Comparison of ENCODE assay signal across 25 cellular contexts in genomic region chr17:51745993-51746392, GRCh38.
DNase-seq lines count a peak whose midpoint lies in the region; FAIRE-seq and TF ChIP-seq lines count a peak whose summit lies in the region.
"Had no signal": no experiment of that assay in that cellular context is flagged by ENCODE, and none has a peak within 500 bp of the region (broad histone marks: within the 10 kb centered on the region; RNA-seq: fewer than 3 reads in every experiment).

No MANE protein-coding gene starts in this region.

- H3K27ac ChIP-seq in HEK293 (ENCODE audit: extremely low read depth, low read depth, low read length) (peak overlapping the region; percentile 6; the same call in 1 of the 2 replicates), RWPE1 (no peak overlapping the region), keratinocyte (ENCODE audit: control insufficient read depth, insufficient read depth, low read length) (peak overlapping the region; percentile 67), right atrium auricular region (no peak overlapping the region)
- H3K27ac ChIP-seq: colonic mucosa, KMS-11, tibial nerve had no signal

- H3K9me1 ChIP-seq in keratinocyte (ENCODE audit: control insufficient read depth, extremely low read depth, insufficient read depth, low read length) = no peaks in the 10 kb centered on the region

- H3K27ac Mint-ChIP-seq in activated T-helper 1 cell treated with anti-CD3 and anti-CD28 coated beads, Interleukin-12 subunit alpha, Interleukin-12 subunit beta, Interleukin-2, Interleukin-4 antibody, amounts not matched to agents 30 ng/mL and 10 ng/mL and 1 ng/mL, durations not matched to agents 14 hours and 24 hours and 36 hours = no peak overlapping the region
- H3K27ac Mint-ChIP-seq: activated CD4-positive, alpha-beta memory T cell treated with anti-CD3 and anti-CD28 coated beads, Interleukin-2, amount 10 ng/mL, durations not matched to agents 7 days and 5 days; activated naive CD4-positive, alpha-beta T cell treated with anti-CD3 and anti-CD28 coated beads, Interleukin-2, amount 50 U/mL, for 24 hours; activated T-helper 17 cell treated with anti-CD3 and anti-CD28 coated beads, Interleukin-2, amount 50 U/mL, for 72 hours; CD4-positive, alpha-beta memory T cell had no signal

- H3K36me3 Mint-ChIP-seq in activated T-helper 1 cell treated with anti-CD3 and anti-CD28 coated beads, Interleukin-12 subunit alpha, Interleukin-12 subunit beta, Interleukin-2, Interleukin-4 antibody, amounts not matched to agents 30 ng/mL and 10 ng/mL and 1 ng/mL, durations not matched to agents 14 hours and 24 hours and 36 hours (ENCODE audit: low read depth) = no peaks in the 10 kb centered on the region
- H3K36me3 Mint-ChIP-seq: activated naive CD4-positive, alpha-beta T cell treated with anti-CD3 and anti-CD28 coated beads, Interleukin-2, amount 50 U/mL, for 24 hours; CD4-positive, alpha-beta memory T cell had no signal

- H3K9me3 ChIP-seq in BE2C (no peaks in the 10 kb centered on the region), HEK293 (ENCODE audit: control insufficient read depth, insufficient read depth, low read depth, low read length) (no peaks in the 10 kb centered on the region), keratinocyte (ENCODE audit: control insufficient read depth, low read depth, low read length) (no peaks in the 10 kb centered on the region), right atrium auricular region (no peaks in the 10 kb centered on the region)
- H3K9me3 ChIP-seq: colonic mucosa, tibial nerve had no signal

- H3K9me3 Mint-ChIP-seq in activated T-helper 1 cell treated with anti-CD3 and anti-CD28 coated beads, Interleukin-12 subunit alpha, Interleukin-12 subunit beta, Interleukin-2, Interleukin-4 antibody, amounts not matched to agents 30 ng/mL and 10 ng/mL and 1 ng/mL, durations not matched to agents 14 hours and 24 hours and 36 hours = no peaks in the 10 kb centered on the region
- H3K9me3 Mint-ChIP-seq: activated CD4-positive, alpha-beta memory T cell treated with anti-CD3 and anti-CD28 coated beads, Interleukin-2, amount 10 ng/mL, durations not matched to agents 7 days and 5 days; activated naive CD4-positive, alpha-beta T cell treated with anti-CD3 and anti-CD28 coated beads, Interleukin-2, amount 50 U/mL, for 24 hours; activated T-helper 17 cell treated with anti-CD3 and anti-CD28 coated beads, Interleukin-2, amount 50 U/mL, for 72 hours; CD4-positive, alpha-beta memory T cell; H9 had no signal

- no peaks in the 10 kb centered on the region for H3K27me3 ChIP-seq in BE2C
- H3K27me3 ChIP-seq in keratinocyte (ENCODE audit: control insufficient read depth, extremely low read depth, insufficient read depth, low read length) = no peaks in the 10 kb centered on the region
- H3K27me3 ChIP-seq in right atrium auricular region = no peaks in the 10 kb centered on the region
- H3K27me3 ChIP-seq: colonic mucosa, tibial nerve had no signal

- dilution Hi-C loops in keratinocyte (cut with MboI; ENCODE audit: extremely low pct_ligation_motif_present, low sequenced_read_pairs) = no loop called here

- H3K36me3 ChIP-seq in BE2C (no peaks in the 10 kb centered on the region), HEK293 (ENCODE audit: control insufficient read depth in 2 of 2, insufficient read depth in 1 of 2, low read length in 2 of 2) (no peaks in the 10 kb centered on the region), keratinocyte (ENCODE audit: control insufficient read depth in 2 of 2, extremely low read depth in 1 of 2, insufficient read depth in 2 of 2, low read length in 2 of 2) (no peaks in the 10 kb centered on the region), right atrium auricular region (no peaks in the 10 kb centered on the region)
- H3K36me3 ChIP-seq: colonic mucosa, tibial nerve had no signal

- H3K4me3 ChIP-seq in BE2C (ENCODE audit: low read depth, low read length) (no peak overlapping the region), HEK293 (ENCODE audit: low read depth, low read length) (no peak overlapping the region), keratinocyte (ENCODE audit: control insufficient read depth in 2 of 3, extremely low read depth in 1 of 3, insufficient read depth in 2 of 3, low read depth in 1 of 3, low read length in 3 of 3) (no peak overlapping the region), right atrium auricular region (no peak overlapping the region)
- H3K4me3 ChIP-seq: colonic mucosa, tibial nerve had no signal

- intact Hi-C loops in activated T-helper 1 cell treated with anti-CD3 and anti-CD28 coated beads, Interleukin-12 subunit alpha, Interleukin-12 subunit beta, Interleukin-2, Interleukin-4 antibody, amounts not matched to agents 30 ng/mL and 10 ng/mL and 1 ng/mL, durations not matched to agents 14 hours and 24 hours and 36 hours (cut with micrococcal nuclease) = no loop called here

- no peaks in the 10 kb centered on the region for H3K4me1 Mint-ChIP-seq in activated T-helper 1 cell treated with anti-CD3 and anti-CD28 coated beads, Interleukin-12 subunit alpha, Interleukin-12 subunit beta, Interleukin-2, Interleukin-4 antibody, amounts not matched to agents 30 ng/mL and 10 ng/mL and 1 ng/mL, durations not matched to agents 14 hours and 24 hours and 36 hours (ENCODE audit: low read depth)
- H3K4me1 Mint-ChIP-seq: activated naive CD4-positive, alpha-beta T cell treated with anti-CD3 and anti-CD28 coated beads, Interleukin-2, amount 50 U/mL, for 24 hours; activated T-helper 17 cell treated with anti-CD3 and anti-CD28 coated beads, Interleukin-2, amount 50 U/mL, for 72 hours; CD4-positive, alpha-beta memory T cell had no signal

- H3K4me3 Mint-ChIP-seq in activated T-helper 1 cell treated with anti-CD3 and anti-CD28 coated beads, Interleukin-12 subunit alpha, Interleukin-12 subunit beta, Interleukin-2, Interleukin-4 antibody, amounts not matched to agents 30 ng/mL and 10 ng/mL and 1 ng/mL, durations not matched to agents 14 hours and 24 hours and 36 hours = no peak overlapping the region
- H3K4me3 Mint-ChIP-seq: activated CD4-positive, alpha-beta memory T cell treated with anti-CD3 and anti-CD28 coated beads, Interleukin-2, amount 10 ng/mL, durations not matched to agents 7 days and 5 days; activated naive CD4-positive, alpha-beta T cell treated with anti-CD3 and anti-CD28 coated beads, Interleukin-2, amount 50 U/mL, for 24 hours; activated T-helper 17 cell treated with anti-CD3 and anti-CD28 coated beads, Interleukin-2, amount 50 U/mL, for 72 hours; CD4-positive, alpha-beta memory T cell; H9 had no signal

- DNase-seq in BE2C (peak; percentile 30), RWPE1 (ENCODE audit: low spot score) (peak; percentile 35), keratinocyte (ENCODE audit: low read depth, low spot score) (peak; percentile 9), HCEC 1CT (no peak), right atrium auricular region (ENCODE audit: low spot score) (no peak)
- no peak for DNase-seq in stimulated activated CD4-positive, alpha-beta T cell treated with anti-CD3 and anti-CD28 coated beads, Interleukin-4, amount 100 ng/mL, for 1 hour
- DNase-seq in activated T-helper 1 cell treated with anti-CD3 and anti-CD28 coated beads, Interleukin-12 subunit alpha, Interleukin-12 subunit beta, Interleukin-2, Interleukin-4 antibody, amounts not matched to agents 30 ng/mL and 10 ng/mL and 1 ng/mL, durations not matched to agents 14 hours and 24 hours and 36 hours (ENCODE audit: low spot score) = no peak
- DNase-seq: activated CD4-positive, alpha-beta memory T cell treated with anti-CD3 and anti-CD28 coated beads, Interleukin-2, amount 10 ng/mL, durations not matched to agents 7 days and 5 days; activated CD4-positive, CD25-positive, alpha-beta regulatory T cell treated with anti-CD3 and anti-CD28 coated beads, Interleukin-2, amount 50 U/mL, for 72 hours; activated CD8-positive, alpha-beta memory T cell treated with anti-CD3 and anti-CD28 coated beads, Interleukin-2, amount 50 U/mL, for 48 hours; amygdala; CD4-positive, alpha-beta memory T cell; colonic mucosa; DMS79; H9; hippocampal formation; NCI-H2107; NCI-H524 treated with DMSO at 0.1 percent for 48 hours; retina; small intestine had no signal

- no peaks in the 10 kb centered on the region for H4K20me1 ChIP-seq in keratinocyte (ENCODE audit: control insufficient read depth, extremely low read depth, insufficient read depth, low read length)

- peak overlapping the region; percentile 86 for H2AFZ ChIP-seq in keratinocyte (ENCODE audit: control insufficient read depth, low read length)

- POLR2A ChIA-PET in HEK293 (lab: Yijun Ruan, JAX) (interaction anchor here (0.7 kb wide), 1 partner anchor 9 kb away, joined by 3 read pairs; no protein-coding TSS in a partner anchor), RWPE1 (lab: Yijun Ruan, JAX; ENCODE audit: low non-redundant PET) (no interaction called here)

- H3K4me1 ChIP-seq in BE2C (peaks cover 10% of the 10 kb centered on the region; the same call in 1 of the 2 replicates), HEK293 (ENCODE audit: control insufficient read depth, insufficient read depth, low read length) (peaks cover 28% of the 10 kb centered on the region), keratinocyte (ENCODE audit: control insufficient read depth, extremely low read depth, insufficient read depth, low read length) (peaks cover 22% of the 10 kb centered on the region), right atrium auricular region (no peaks in the 10 kb centered on the region)
- H3K4me1 ChIP-seq: colonic mucosa, tibial nerve had no signal

- no peak overlapping the region for H3K9ac ChIP-seq in keratinocyte (ENCODE audit: control insufficient read depth, extremely low read depth, insufficient read depth, low read length)
- H3K9ac ChIP-seq: KMS-11 had no signal

- peaks cover 2% of the 10 kb centered on the region for H3K27me3 Mint-ChIP-seq in activated T-helper 1 cell treated with anti-CD3 and anti-CD28 coated beads, Interleukin-12 subunit alpha, Interleukin-12 subunit beta, Interleukin-2, Interleukin-4 antibody, amounts not matched to agents 30 ng/mL and 10 ng/mL and 1 ng/mL, durations not matched to agents 14 hours and 24 hours and 36 hours (ENCODE audit: insufficient read depth)
- H3K27me3 Mint-ChIP-seq: activated CD4-positive, alpha-beta memory T cell treated with anti-CD3 and anti-CD28 coated beads, Interleukin-2, amount 10 ng/mL, durations not matched to agents 7 days and 5 days; activated T-helper 17 cell treated with anti-CD3 and anti-CD28 coated beads, Interleukin-2, amount 50 U/mL, for 72 hours had no signal

- no peak for TF ChIP-seq CTCF in BE2C (IDR thresholded peaks at IDR 0.05; ENCODE audit: low read depth, low read length)
- no peak for TF ChIP-seq CTCF in HEK293 (tag by site-specific recombination; IDR thresholded peaks at IDR 0.05)
- TF ChIP-seq CTCF in RWPE1 (conservative IDR thresholded peaks at IDR 0.05; ENCODE audit: low read depth) = no peak
- no peak for TF ChIP-seq CTCF in keratinocyte (optimal IDR thresholded peaks at IDR 0.05 in 1 of 3, IDR thresholded peaks at IDR 0.05 in 1 of 3, conservative IDR thresholded peaks at IDR 0.05 in 1 of 3; ENCODE audit: extremely low read depth in 1 of 3, insufficient read depth in 2 of 3, low read length in 3 of 3)
- TF ChIP-seq CTCF in right atrium auricular region (IDR thresholded peaks at IDR 0.05) = no peak

- FAIRE-seq in keratinocyte (lab: Jason Lieb, UNC) = peak; percentile 96
- FAIRE-seq: small intestine had no signal

- H3K4me2 ChIP-seq in keratinocyte (ENCODE audit: control insufficient read depth, extremely low read depth, insufficient read depth, low read depth, low read length) = peak overlapping the region; percentile 44
- H3K4me2 ChIP-seq: KMS-11 had no signal

- CTCF ChIA-PET in HEK293 (lab: Yijun Ruan, JAX) (interaction anchor here (0.6 to 4.7 kb wide), 2 partner anchors 19 to 371 kb away, joined by 3 to 25 read pairs; no protein-coding TSS in a partner anchor), RWPE1 (lab: Yijun Ruan, JAX) (no interaction called here)

- no peaks in the 10 kb centered on the region for H3K79me2 ChIP-seq in keratinocyte (ENCODE audit: control insufficient read depth, insufficient read depth, low read length)

Comparison
In these comparisons a context has a peak if more than half of its experiments do, and no peak if none do; other contexts are left out.
1. DNase-seq: peak in BE2C (single experiment), RWPE1 (single experiment) and keratinocyte (single experiment); none in stimulated activated CD4-positive, alpha-beta T cell treated with anti-CD3 and anti-CD28 coated beads, Interleukin-4, amount 100 ng/mL, for 1 hour (single experiment), HCEC 1CT (single experiment), right atrium auricular region (single experiment) and activated T-helper 1 cell treated with anti-CD3 and anti-CD28 coated beads, Interleukin-12 subunit alpha, Interleukin-12 subunit beta, Interleukin-2, Interleukin-4 antibody, amounts not matched to agents 30 ng/mL and 10 ng/mL and 1 ng/mL, durations not matched to agents 14 hours and 24 hours and 36 hours (single experiment).
2. H3K27ac ChIP-seq: peak in HEK293 (single experiment) and keratinocyte (single experiment); none in RWPE1 (single experiment) and right atrium auricular region (0 of 2).